22 cellular contexts compared by ENCODE assay signal in the genomic region with DNA sequence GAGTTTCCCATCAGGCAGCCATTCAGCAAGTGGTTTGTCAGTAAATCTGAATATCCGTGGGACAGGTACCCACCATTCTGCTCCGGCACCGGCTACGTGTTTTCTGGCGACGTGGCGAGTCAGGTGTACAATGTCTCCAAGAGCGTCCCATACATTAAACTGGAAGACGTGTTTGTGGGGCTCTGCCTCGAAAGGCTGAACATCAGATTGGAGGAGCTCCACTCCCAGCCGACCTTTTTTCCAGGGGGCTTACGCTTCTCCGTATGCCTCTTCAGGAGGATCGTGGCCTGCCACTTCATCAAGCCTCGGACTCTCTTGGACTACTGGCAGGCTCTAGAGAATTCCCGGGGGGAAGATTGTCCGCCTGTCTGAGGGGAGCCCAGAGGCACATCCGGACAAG. TPM values are rescaled to one million over a fixed set of nuclear protein-coding genes. Genes with fewer than 3 reads are reported as not detected.
DNase-seq lines count a peak whose midpoint lies in the region; ATAC-seq, FAIRE-seq and TF ChIP-seq lines count a peak whose summit lies in the region.
"Had no signal": no experiment of that assay in that cellular context is flagged by ENCODE, and none has a peak within 500 bp of the region (broad histone marks: within the 10 kb centered on the region; RNA-seq: fewer than 3 reads in every experiment).

No MANE protein-coding gene starts in this region.

- H3K27ac ChIP-seq in PC-3 (ENCODE audit: low read length) (no peak overlapping the region), muscle layer of colon (ENCODE audit: low read depth, low read length) (peak overlapping the region; percentile 31), smooth muscle cell (ENCODE audit: low read depth) (peak overlapping the region; percentile 85)
- H3K27ac ChIP-seq: C4-2B, HL-60, WERI-Rb-1 had no signal

- H2AFZ ChIP-seq in PC-3 (ENCODE audit: low read length) (0 out of 2 replicates have a peak overlapping the region, but pooled peaks have one; percentile 72), smooth muscle cell (ENCODE audit: low read depth) (peak overlapping the region; percentile 70)

- CTCF ChIA-PET in PC-3 (lab: Charles Lee), result no interaction called here

- H3F3A ChIP-seq in PC-3 (ENCODE audit: low read length, unreplicated experiment) (no peaks in the 10 kb centered on the region), smooth muscle cell (ENCODE audit: low read depth) (peaks cover 6% of the 10 kb centered on the region)

- intact Hi-C loops in PC-3 (cut with micrococcal nuclease), result no loop called here

- H3K4me3 ChIP-seq in PC-3 (ENCODE audit: low read length) (no peak overlapping the region), muscle layer of colon (ENCODE audit: low read depth in 1 of 2, low read length in 2 of 2) (no peak overlapping the region), smooth muscle cell (no peak overlapping the region)

- peak overlapping the region; percentile 98 for H3K27ac Mint-ChIP-seq in endothelial cell (ENCODE audit: unreplicated experiment)
- H3K27ac Mint-ChIP-seq: activated CD8-positive, alpha-beta memory T cell treated with anti-CD3 and anti-CD28 coated beads, Interleukin-2, amount 10 ng/mL, durations not matched to agents 7 days and 5 days had no signal

- POLR2A ChIA-PET in PC-3 (lab: Charles Lee; ENCODE audit: unreplicated experiment), result no interaction called here

- no peak for FAIRE-seq in RCC 7860 (lab: Jason Lieb, UNC)
- FAIRE-seq: urothelium cell line had no signal

- WGBS in smooth muscle cell (ENCODE audit: low lambda C conversion rate), result 92% methylated on average over 18 of the region's 18 CpGs

- BruUV-seq in PC-3 (replicated peaks; lab: Mats Ljungman, UMichigan), result no TSS peak

- no peaks in the 10 kb centered on the region for H3K79me2 ChIP-seq in PC-3 (ENCODE audit: low read length)
- no peaks in the 10 kb centered on the region for H3K79me2 ChIP-seq in smooth muscle cell (ENCODE audit: low read depth)

- H3K36me3 ChIP-seq in PC-3 (ENCODE audit: low read depth, low read length) (no peaks in the 10 kb centered on the region), muscle layer of colon (ENCODE audit: insufficient read depth, low read length) (no peaks in the 10 kb centered on the region), smooth muscle cell (ENCODE audit: low read depth) (no peaks in the 10 kb centered on the region)
- H3K36me3 ChIP-seq: WERI-Rb-1 had no signal

- H3K9ac ChIP-seq in PC-3 (ENCODE audit: low read length), result no peak overlapping the region
- no peak overlapping the region for H3K9ac ChIP-seq in muscle layer of colon (ENCODE audit: low read length)
- H3K9ac ChIP-seq in smooth muscle cell (ENCODE audit: low read depth), result peak overlapping the region; percentile 48

- H4K20me1 ChIP-seq in PC-3 (ENCODE audit: low read length), result no peaks in the 10 kb centered on the region
- no peaks in the 10 kb centered on the region for H4K20me1 ChIP-seq in smooth muscle cell (ENCODE audit: low read depth)

- DNase-seq in PC-3, result no peak
- no peak for DNase-seq in endothelial cell (ENCODE audit: low spot score)
- DNase-seq in smooth muscle cell (lab: John Stamatoyannopoulos, UW; ENCODE audit: unreplicated experiment), result no peak
- no peak for DNase-seq in RCC 7860 (ENCODE audit: low spot score)
- DNase-seq: activated CD4-positive, alpha-beta T cell treated with anti-CD3 and anti-CD28 coated beads for 48 hours; activated CD8-positive, alpha-beta memory T cell treated with anti-CD3 and anti-CD28 coated beads, Interleukin-2, amount 10 ng/mL, durations not matched to agents 7 days and 5 days; activated naive CD4-positive, alpha-beta T cell treated with Interleukin-2 at 50 U/mL for 16 hours; activated T-cell treated with anti-CD3 and anti-CD28 coated beads, Interleukin-2, amount 50 U/mL, for 48 hours; Caco-2; NCI-H1694; NCI-H526 treated with DMSO at 0.1 percent for 48 hours; stimulated activated CD4-positive, alpha-beta T cell treated with anti-CD3 and anti-CD28 coated beads, Interleukin-12 subunit alpha, Interleukin-12 subunit beta, amount 100 ng/mL, for 4 hours; stimulated activated CD4-positive, alpha-beta T cell treated with anti-CD3 and anti-CD28 coated beads, Interleukin-4, amount 100 ng/mL, for 1 hour had no signal

- peak overlapping the region; percentile 91 for H3K4me3 Mint-ChIP-seq in endothelial cell (ENCODE audit: unreplicated experiment)
- H3K4me3 Mint-ChIP-seq: activated CD8-positive, alpha-beta memory T cell treated with anti-CD3 and anti-CD28 coated beads, Interleukin-2, amount 10 ng/mL, durations not matched to agents 7 days and 5 days had no signal

- H3K36me3 Mint-ChIP-seq in endothelial cell (ENCODE audit: low read depth, unreplicated experiment), result peaks cover 46% of the 10 kb centered on the region
- H3K36me3 Mint-ChIP-seq: activated CD8-positive, alpha-beta memory T cell treated with anti-CD3 and anti-CD28 coated beads, Interleukin-2, amount 10 ng/mL, durations not matched to agents 7 days and 5 days had no signal

- H3K9me3 Mint-ChIP-seq in endothelial cell (ENCODE audit: unreplicated experiment), result no peaks in the 10 kb centered on the region

- H3K4me1 ChIP-seq in PC-3 (ENCODE audit: insufficient read depth, low read length), result peaks cover 10% of the 10 kb centered on the region
- H3K4me1 ChIP-seq in muscle layer of colon (ENCODE audit: insufficient read depth, low read length), result peaks cover 21% of the 10 kb centered on the region
- H3K4me1 ChIP-seq in smooth muscle cell (ENCODE audit: low read depth), result peaks cover 8% of the 10 kb centered on the region
- H3K4me1 ChIP-seq: Caco-2 had no signal

- no peaks in the 10 kb centered on the region for H3K27me3 ChIP-seq in PC-3 (ENCODE audit: low read length)
- no peaks in the 10 kb centered on the region for H3K27me3 ChIP-seq in muscle layer of colon (ENCODE audit: control insufficient read depth in 1 of 2, insufficient read depth in 2 of 2, low read length in 2 of 2)
- no peaks in the 10 kb centered on the region for H3K27me3 ChIP-seq in smooth muscle cell (ENCODE audit: low read depth)

- no peaks in the 10 kb centered on the region for H3K9me3 ChIP-seq in PC-3 (ENCODE audit: low read length)
- no peaks in the 10 kb centered on the region for H3K9me3 ChIP-seq in muscle layer of colon (ENCODE audit: low read length)
- H3K9me3 ChIP-seq in smooth muscle cell (replicated peaks; ENCODE audit: low read depth), result no peaks in the 10 kb centered on the region
- H3K9me3 ChIP-seq: Caco-2 had no signal

- ATAC-seq in PC-3 (no peak), HG02571 (IDR thresholded peaks at IDR 0.05; ENCODE audit: unreplicated experiment) (no peak), GM21367 (IDR thresholded peaks at IDR 0.05; ENCODE audit: unreplicated experiment) (no peak)
- ATAC-seq: activated CD8-positive, alpha-beta memory T cell treated with anti-CD3 and anti-CD28 coated beads, Interleukin-2, amount 10 ng/mL, durations not matched to agents 7 days and 5 days had no signal

- peaks cover 48% of the 10 kb centered on the region for H3K4me1 Mint-ChIP-seq in endothelial cell (ENCODE audit: unreplicated experiment)
- H3K4me1 Mint-ChIP-seq: activated CD8-positive, alpha-beta memory T cell treated with anti-CD3 and anti-CD28 coated beads, Interleukin-2, amount 10 ng/mL, durations not matched to agents 7 days and 5 days had no signal

- TF ChIP-seq CTCF in PC-3 (conservative IDR thresholded peaks at IDR 0.05; ENCODE audit: low read depth, low read length), result no peak
- no peak for TF ChIP-seq CTCF in endothelial cell (IDR thresholded peaks at IDR 0.05; ENCODE audit: unreplicated experiment)
- TF ChIP-seq CTCF in smooth muscle cell (IDR thresholded peaks at IDR 0.05; ENCODE audit: borderline replicate concordance, insufficient read depth, poor library complexity, severe bottlenecking), result no peak

- H3K27me3 Mint-ChIP-seq in endothelial cell (ENCODE audit: unreplicated experiment), result peaks cover 7% of the 10 kb centered on the region

- H3K9me2 ChIP-seq in PC-3 (replicated peaks; ENCODE audit: low read length), result no peaks in the 10 kb centered on the region

- H3K4me2 ChIP-seq in PC-3 (ENCODE audit: low read length) (no peak overlapping the region), smooth muscle cell (peak overlapping the region; percentile 60)

RNA-seq across cellular contexts. Expression of a gene that starts 48.4 kb away (rescaled TPM):
- total RNA-seq in PC-3 (2014; rRNA removed) (0.58 and 1.5 TPM in 2 replicates), endothelial cell (ENCODE audit: unreplicated experiment) (7.3 TPM), smooth muscle cell (1.7 and 3.8 TPM in 2 replicates)
- 0.73 and 1.3 TPM in 2 replicates for polyA plus RNA-seq in smooth muscle cell
- total RNA-seq: activated CD8-positive, alpha-beta memory T cell treated with anti-CD3 and anti-CD28 coated beads, Interleukin-2, amount 10 ng/mL, durations not matched to agents 7 days and 5 days; lung microvascular endothelial cell; omental fat pad had no signal
